38 cellular contexts compared by ENCODE assay signal in the genomic region with DNA sequence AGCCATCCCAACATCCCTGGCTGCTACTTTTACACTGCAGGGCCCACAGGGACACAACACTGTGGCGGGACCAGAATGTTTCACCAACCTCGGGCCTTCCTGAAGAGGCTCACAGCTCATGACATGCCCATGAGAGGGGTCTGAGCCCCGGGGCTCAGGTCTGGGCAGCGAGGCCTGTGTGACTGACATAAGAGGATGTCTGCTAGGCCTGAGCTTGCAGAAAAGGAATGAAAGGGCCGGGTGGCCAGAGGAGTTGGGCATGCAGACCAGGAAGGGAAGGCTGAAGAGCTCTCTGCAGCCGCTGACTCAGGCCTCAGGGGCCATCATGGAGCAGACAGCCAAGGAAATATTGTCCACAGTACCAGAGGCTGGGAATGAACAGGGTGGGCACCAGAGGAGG. TPM values are rescaled to one million over a fixed set of nuclear protein-coding genes. Genes with fewer than 3 reads are reported as not detected.
"Had no signal": no experiment of that assay in that cellular context is flagged by ENCODE, and none has a peak within 500 bp of the region (broad histone marks: within the 10 kb centered on the region; RNA-seq: fewer than 3 reads in every experiment).

No MANE protein-coding gene starts in this region.

- DNase-seq: activated CD4-positive, alpha-beta memory T cell treated with anti-CD3 and anti-CD28 coated beads, Interleukin-2, amount 10 ng/mL, durations not matched to agents 7 days and 5 days; activated CD4-positive, alpha-beta T cell treated with anti-CD3 and anti-CD28 coated beads for 1 hour; activated CD4-positive, alpha-beta T cell treated with anti-CD3 and anti-CD28 coated beads for 4 hours; activated CD4-positive, alpha-beta T cell treated with anti-CD3 and anti-CD28 coated beads, Interleukin-2, amount 10 ng/mL, durations not matched to agents 7 days and 5 days; activated CD4-positive, alpha-beta T cell treated with anti-CD3 and anti-CD28 coated beads, Interleukin-2, amount 50 U/mL, for 4 hours; activated CD8-positive, alpha-beta memory T cell treated with anti-CD3 and anti-CD28 coated beads, Interleukin-2, amount 50 U/mL, for 48 hours; activated gamma-delta T cell treated with Interleukin-2 at 50 U/mL for 16 hours; activated naive CD4-positive, alpha-beta T cell treated with anti-CD3 and anti-CD28 coated beads, Interleukin-2, amount 50 U/mL, for 16 hours; activated naive CD4-positive, alpha-beta T cell treated with Interleukin-2 at 50 U/mL for 16 hours; activated T-cell treated with anti-CD3 and anti-CD28 coated beads for 4 hours; activated T-cell treated with anti-CD3 and anti-CD28 coated beads, Interleukin-2, amount 50 U/mL, for 24 hours; activated T-cell treated with anti-CD3 and anti-CD28 coated beads, Interleukin-2, amount 50 U/mL, for 72 hours; amniotic stem cell; anterior cingulate cortex; brain microvascular endothelial cell; caudate nucleus; cortex of kidney; dermis blood vessel endothelial cell; effector CD8-positive, alpha-beta T cell; esophagus squamous epithelium; foreskin melanocyte; heart right ventricle; T-helper 2 cell had no signal

- FAIRE-seq: astrocyte, bronchial epithelial cell, colon, endometrium, endothelial cell of umbilical vein had no signal

- ATAC-seq: activated T-cell treated with anti-CD3 and anti-CD28 coated beads, Interleukin-2, amount 50 U/mL, for 72 hours; gastroesophageal sphincter; heart right ventricle; WTC11 had no signal

- H3K9me3 ChIP-seq: esophagus squamous epithelium, gastroesophageal sphincter, heart right ventricle had no signal

- H3K4me3 ChIP-seq: esophagus squamous epithelium, gastroesophageal sphincter, heart right ventricle had no signal

- H3K36me3 ChIP-seq: brain microvascular endothelial cell, esophagus squamous epithelium, gastroesophageal sphincter, heart right ventricle had no signal

- H3K27ac ChIP-seq: brain microvascular endothelial cell, epithelial cell of prostate, esophagus squamous epithelium, gastroesophageal sphincter, heart right ventricle had no signal

RNA-seq across cellular contexts. Expression of a gene that starts 18.3 kb away (rescaled TPM):
- total RNA-seq: activated CD4-positive, alpha-beta memory T cell treated with anti-CD3 and anti-CD28 coated beads, Interleukin-2, amount 10 ng/mL, durations not matched to agents 7 days and 5 days; activated CD4-positive, alpha-beta T cell treated with anti-CD3 and anti-CD28 coated beads, Interleukin-2, amount 10 ng/mL, durations not matched to agents 7 days and 5 days; activated T-cell treated with anti-CD3 and anti-CD28 coated beads, Interleukin-2, amount 50 U/mL, for 72 hours; astrocyte; bronchial epithelial cell; chondrocyte; dermis blood vessel endothelial cell; endothelial cell of umbilical vein; esophagus squamous epithelium; fibroblast of lung; fibroblast of villous mesenchyme; gastroesophageal sphincter; glomerular endothelial cell; heart right ventricle; T-helper 1 cell treated with Interleukin-12 subunit alpha and Interleukin-12 subunit beta and Interleukin-4 antibody, amounts not matched to agents 30 ng/mL and 1 ng/mL, for 36 hours; WTC11 had no signal
- polyA plus RNA-seq: adipose tissue, endothelial cell of umbilical vein, esophagus, fibroblast of lung, heart right ventricle had no signal
